ENCODE assay signal across 26 cellular contexts in the genomic region with DNA sequence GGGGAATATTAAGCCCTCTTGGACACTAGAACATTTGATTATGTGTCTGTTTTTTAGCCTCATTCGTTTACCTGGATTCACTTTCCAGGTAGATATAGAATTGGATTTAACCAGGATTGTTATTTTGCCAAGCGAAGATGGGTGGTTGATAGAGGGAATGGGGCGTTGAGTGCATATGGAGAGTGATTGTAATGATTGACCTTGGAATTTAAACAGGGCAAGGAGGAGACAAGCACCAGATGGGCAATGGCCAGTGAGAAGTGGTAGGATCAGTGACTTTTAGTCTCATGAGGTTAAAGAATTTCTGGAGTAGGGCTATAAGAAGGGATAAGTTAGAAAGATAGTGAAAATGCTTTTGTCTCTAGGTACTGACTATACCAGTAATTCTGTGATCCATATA.
"Had no signal": no experiment of that assay in that cellular context is flagged by ENCODE, and none has a peak within 500 bp of the region (broad histone marks: within the 10 kb centered on the region; RNA-seq: fewer than 3 reads in every experiment).

No MANE protein-coding gene starts in this region.

- H3K36me3 Mint-ChIP-seq: memory B cell; mesothelial cell of epicardium; natural killer cell; stimulated activated memory B cell treated with anti-CD40 and anti-IgM and Interleukin-4, amounts not matched to agents 10 μg/mL and 1 μg/mL and 100 μg/mL, for 72 hours had no signal

- ATAC-seq: gastrocnemius medialis; heart right ventricle; left cardiac atrium; lower lobe of right lung; natural killer cell; psoas muscle; right lobe of liver; stimulated activated memory B cell treated with anti-CD40 and anti-IgM and Interleukin-4, amounts not matched to agents 10 μg/mL and 1 μg/mL and 100 μg/mL, for 72 hours had no signal

- H2AFZ ChIP-seq: parathyroid adenoma had no signal

- H3K4me1 Mint-ChIP-seq: memory B cell; natural killer cell; stimulated activated memory B cell treated with anti-CD40 and anti-IgM and Interleukin-4, amounts not matched to agents 10 μg/mL and 1 μg/mL and 100 μg/mL, for 72 hours had no signal

- H3K4me1 ChIP-seq: esophagus muscularis mucosa, gastrocnemius medialis, left ventricle myocardium inferior, parathyroid adenoma, psoas muscle, right lobe of liver, spleen had no signal

- H3K27me3 ChIP-seq: esophagus muscularis mucosa, gastrocnemius medialis, heart right ventricle, right lobe of liver, spleen, tibial artery, upper lobe of left lung, uterus had no signal

- FAIRE-seq: kidney had no signal

- H3K36me3 ChIP-seq: esophagus muscularis mucosa, gastrocnemius medialis, heart right ventricle, left ventricle myocardium inferior, lower lobe of right lung, right lobe of liver, spleen, tibial artery, upper lobe of left lung, uterus had no signal

- H3K79me2 ChIP-seq: parathyroid adenoma had no signal

- H3K27ac ChIP-seq: coronary artery, esophagus muscularis mucosa, gastrocnemius medialis, left ventricle myocardium inferior, lower lobe of right lung, parathyroid adenoma, psoas muscle, right lobe of liver, spleen, tibial artery had no signal

- H3K27me3 Mint-ChIP-seq: memory B cell; stimulated activated memory B cell treated with anti-CD40 and anti-IgM and Interleukin-4, amounts not matched to agents 10 μg/mL and 1 μg/mL and 100 μg/mL, for 72 hours had no signal

- H3K9me3 Mint-ChIP-seq: memory B cell; mesothelial cell of epicardium; stimulated activated memory B cell treated with anti-CD40 and anti-IgM and Interleukin-4, amounts not matched to agents 10 μg/mL and 1 μg/mL and 100 μg/mL, for 72 hours; stimulated activated naive CD8-positive, alpha-beta T cell treated with anti-CD3 and anti-CD28 coated beads, Interleukin-15, Interleukin-2, amounts not matched to agents 100 ng/mL and 50 ng/mL, for 24 hours had no signal

- H3K9ac ChIP-seq: parathyroid adenoma had no signal

- H3K27ac Mint-ChIP-seq: memory B cell; mesothelial cell of epicardium; natural killer cell; stimulated activated memory B cell treated with anti-CD40 and anti-IgM and Interleukin-4, amounts not matched to agents 10 μg/mL and 1 μg/mL and 100 μg/mL, for 72 hours; stimulated activated naive CD8-positive, alpha-beta T cell treated with anti-CD3 and anti-CD28 coated beads, Interleukin-15, Interleukin-2, amounts not matched to agents 100 ng/mL and 50 ng/mL, for 24 hours had no signal

- H3K4me3 ChIP-seq: coronary artery, esophagus muscularis mucosa, gastrocnemius medialis, heart right ventricle, left ventricle myocardium inferior, lower lobe of right lung, psoas muscle, right lobe of liver, spleen, tibial artery, upper lobe of left lung, uterus had no signal

- H3K4me3 Mint-ChIP-seq: memory B cell; mesothelial cell of epicardium; natural killer cell; stimulated activated memory B cell treated with anti-CD40 and anti-IgM and Interleukin-4, amounts not matched to agents 10 μg/mL and 1 μg/mL and 100 μg/mL, for 72 hours; stimulated activated naive CD8-positive, alpha-beta T cell treated with anti-CD3 and anti-CD28 coated beads, Interleukin-15, Interleukin-2, amounts not matched to agents 100 ng/mL and 50 ng/mL, for 24 hours had no signal

- H3K9me3 ChIP-seq: esophagus muscularis mucosa, gastrocnemius medialis, heart right ventricle, left ventricle myocardium inferior, lower lobe of right lung, psoas muscle, right lobe of liver, spleen, tibial artery, upper lobe of left lung, uterus had no signal

- DNase-seq: effector CD4-positive, alpha-beta T cell; gastrocnemius medialis; heart right ventricle; hypothalamus; kidney; left cardiac atrium; left ventricle myocardium inferior; lower lobe of right lung; natural killer cell; psoas muscle; retina; right lobe of liver; spleen; stimulated activated CD4-positive, alpha-beta T cell treated with anti-CD3 and anti-CD28 coated beads, Interleukin-15, amount 100 ng/mL, for 24 hours; stimulated activated CD4-positive, alpha-beta T cell treated with anti-CD3 and anti-CD28 coated beads, Interleukin-1b, Interleukin-23, amount 100 ng/mL, for 48 hours; stimulated activated CD4-positive, alpha-beta T cell treated with anti-CD3 and anti-CD28 coated beads, Interleukin-4, amount 100 ng/mL, for 24 hours; tibial artery; upper lobe of left lung; uterus had no signal
